14 cellular contexts compared by ENCODE assay signal in genomic region chr21:32094792-32095191, GRCh38.
DNase-seq lines count a peak whose midpoint lies in the region; ATAC-seq and TF ChIP-seq lines count a peak whose summit lies in the region.
"Had no signal": no experiment of that assay in that cellular context is flagged by ENCODE, and none has a peak within 500 bp of the region (broad histone marks: within the 10 kb centered on the region; RNA-seq: fewer than 3 reads in every experiment).

No MANE protein-coding gene starts in this region.

- no peak overlapping the region for H3K4me2 ChIP-seq in HCT116 (ENCODE audit: low read length)

- H3K9me2 ChIP-seq in HCT116 (ENCODE audit: insufficient read depth), result no peaks in the 10 kb centered on the region

- DNase-seq in Daoy (ENCODE audit: low read depth), result peak; percentile 34
- peak; percentile 29 for DNase-seq in HCT116 (ENCODE audit: low read depth, low spot score)
- peak; percentile 9 for DNase-seq in adipocyte (ENCODE audit: low read depth)
- DNase-seq in left colon, result no peak
- no peak for DNase-seq in NCI-H446 treated with DMSO at 0.1 percent for 48 hours (lab: John Stamatoyannopoulos, UW)
- DNase-seq in BE2C, result no peak
- DNase-seq in retina, result no peak
- DNase-seq: activated B cell treated with CpG ODN at 0.5 μM for 24 hours; activated naive CD8-positive, alpha-beta T cell treated with anti-CD3 and anti-CD28 coated beads, Interleukin-2, amount 50 U/mL, for 24 hours; kidney; MV-4-11; NCI-H510A; SIG-M5 had no signal

- H3K9me3 ChIP-seq in HCT116 (ENCODE audit: control insufficient read depth in 1 of 2, insufficient read depth in 1 of 2, low read depth in 1 of 2, low read length in 2 of 2) (no peaks in the 10 kb centered on the region), adipocyte (ENCODE audit: control insufficient read depth, low read length) (no peaks in the 10 kb centered on the region), BE2C (no peaks in the 10 kb centered on the region)

- H3K36me3 ChIP-seq in HCT116 (ENCODE audit: control insufficient read depth in 1 of 2, insufficient read depth in 2 of 2, low read length in 2 of 2) (no peaks in the 10 kb centered on the region), adipocyte (ENCODE audit: control insufficient read depth, insufficient read depth, low read length, severe bottlenecking) (no peaks in the 10 kb centered on the region), BE2C (no peaks in the 10 kb centered on the region)

- H3K27ac ChIP-seq in HCT116 (ENCODE audit: low read depth, low read length), result no peak overlapping the region

- CTCF ChIA-PET in HCT116 (lab: Charles Lee), result interaction anchor here (1.8 kb wide), 1 partner anchor 22 kb away, joined by 6 read pairs; no protein-coding TSS in a partner anchor

- H3K4me3 ChIP-seq in HCT116 (replicated peaks in 1 of 2; ENCODE audit: low read depth in 1 of 2, low read length in 2 of 2), result no peak overlapping the region
- peak overlapping the region; percentile 64 for H3K4me3 ChIP-seq in adipocyte (ENCODE audit: low read length)
- no peak overlapping the region for H3K4me3 ChIP-seq in BE2C (ENCODE audit: low read depth, low read length)
- H3K4me3 ChIP-seq: GM12878 had no signal

- no peak overlapping the region for H2AFZ ChIP-seq in HCT116 (ENCODE audit: low read depth, low read length, poor library complexity, severe bottlenecking)

- H4K20me1 ChIP-seq in HCT116 (ENCODE audit: insufficient read depth), result no peaks in the 10 kb centered on the region

- H3K4me1 ChIP-seq in HCT116 (ENCODE audit: control insufficient read depth in 1 of 2, insufficient read depth in 2 of 2, low read length in 2 of 2) (no peaks in the 10 kb centered on the region), adipocyte (ENCODE audit: control insufficient read depth, insufficient read depth, low read length) (no peaks in the 10 kb centered on the region), BE2C (peaks cover 8% of the 10 kb centered on the region)

- ATAC-seq in HCT116 (peak; percentile 80), left colon (peak; percentile 38)
- ATAC-seq: activated naive CD8-positive, alpha-beta T cell treated with anti-CD3 and anti-CD28 coated beads, Interleukin-2, amount 50 U/mL, for 24 hours; GM12878 had no signal

- intact Hi-C loops in HCT116 (cut with micrococcal nuclease) (no loop called here), left colon (cut with DNase I, micrococcal nuclease) (no loop called here)

- POLR2A ChIA-PET in HCT116 (lab: Charles Lee), result no interaction called here

- TF ChIP-seq CTCF in HCT116 (IDR thresholded peaks at IDR 0.05 in 2 of 3, conservative IDR thresholded peaks at IDR 0.05 in 1 of 3; ENCODE audit: borderline replicate concordance in 1 of 3, insufficient read depth in 1 of 3, low read depth in 2 of 3, low read length in 2 of 3), result no peak
- no peak for TF ChIP-seq CTCF in BE2C (IDR thresholded peaks at IDR 0.05; ENCODE audit: low read depth, low read length)

- peaks cover 4% of the 10 kb centered on the region for H3K27me3 ChIP-seq in HCT116 (ENCODE audit: insufficient read depth, low read length)
- H3K27me3 ChIP-seq in adipocyte (replicated peaks; ENCODE audit: control insufficient read depth, insufficient read depth, low read length), result no peaks in the 10 kb centered on the region
- no peaks in the 10 kb centered on the region for H3K27me3 ChIP-seq in BE2C

- no peak for TF ChIP-seq RAD21 in HCT116 (IDR thresholded peaks at IDR 0.05; ENCODE audit: low read depth)

- no peaks in the 10 kb centered on the region for H3K79me2 ChIP-seq in HCT116 (ENCODE audit: insufficient read depth, low read length)

- no TSS peak for BruUV-seq in HCT116 (replicated peaks; lab: Mats Ljungman, UMichigan)

- no peak overlapping the region for H3K9ac ChIP-seq in HCT116 (ENCODE audit: low read length)
- H3K9ac ChIP-seq in adipocyte (ENCODE audit: low read length), result no peak overlapping the region

- RAD21 ChIA-PET in HCT116 (lab: Charles Lee; ENCODE audit: low non-redundant PET in 1 of 2, low total read pairs in 2 of 2, uncharacterized antibody in 2 of 2, unreplicated experiment in 2 of 2), result no interaction called here

- TF ChIP-seq POLR2A in HCT116 (IDR thresholded peaks at IDR 0.05; ENCODE audit: borderline replicate concordance, extremely low read depth, insufficient read depth, insufficient read length), result no peak

TF ChIP-seq in HCT116, 20 proteins besides CTCF, POLR2A, EP300 and RAD21:
- peak; percentile 43 for TF ChIP-seq ELF1 (IDR thresholded peaks at IDR 0.05; ENCODE audit: borderline replicate concordance, low read depth)
- TF ChIP-seq, protein P1, sequence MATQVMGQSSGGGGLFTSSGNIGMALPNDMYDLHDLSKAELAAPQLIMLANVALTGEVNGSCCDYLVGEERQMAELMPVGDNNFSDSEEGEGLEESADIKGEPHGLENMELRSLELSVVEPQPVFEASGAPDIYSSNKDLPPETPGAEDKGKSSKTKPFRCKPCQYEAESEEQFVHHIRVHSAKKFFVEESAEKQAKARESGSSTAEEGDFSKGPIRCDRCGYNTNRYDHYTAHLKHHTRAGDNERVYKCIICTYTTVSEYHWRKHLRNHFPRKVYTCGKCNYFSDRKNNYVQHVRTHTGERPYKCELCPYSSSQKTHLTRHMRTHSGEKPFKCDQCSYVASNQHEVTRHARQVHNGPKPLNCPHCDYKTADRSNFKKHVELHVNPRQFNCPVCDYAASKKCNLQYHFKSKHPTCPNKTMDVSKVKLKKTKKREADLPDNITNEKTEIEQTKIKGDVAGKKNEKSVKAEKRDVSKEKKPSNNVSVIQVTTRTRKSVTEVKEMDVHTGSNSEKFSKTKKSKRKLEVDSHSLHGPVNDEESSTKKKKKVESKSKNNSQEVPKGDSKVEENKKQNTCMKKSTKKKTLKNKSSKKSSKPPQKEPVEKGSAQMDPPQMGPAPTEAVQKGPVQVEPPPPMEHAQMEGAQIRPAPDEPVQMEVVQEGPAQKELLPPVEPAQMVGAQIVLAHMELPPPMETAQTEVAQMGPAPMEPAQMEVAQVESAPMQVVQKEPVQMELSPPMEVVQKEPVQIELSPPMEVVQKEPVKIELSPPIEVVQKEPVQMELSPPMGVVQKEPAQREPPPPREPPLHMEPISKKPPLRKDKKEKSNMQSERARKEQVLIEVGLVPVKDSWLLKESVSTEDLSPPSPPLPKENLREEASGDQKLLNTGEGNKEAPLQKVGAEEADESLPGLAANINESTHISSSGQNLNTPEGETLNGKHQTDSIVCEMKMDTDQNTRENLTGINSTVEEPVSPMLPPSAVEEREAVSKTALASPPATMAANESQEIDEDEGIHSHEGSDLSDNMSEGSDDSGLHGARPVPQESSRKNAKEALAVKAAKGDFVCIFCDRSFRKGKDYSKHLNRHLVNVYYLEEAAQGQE (IDR thresholded peaks at IDR 0.05; ENCODE audit: low read depth), result no peak

Comparison
In these comparisons a context has a peak if more than half of its experiments do, and no peak if none do; other contexts are left out.
1. DNase-seq: peak in Daoy (single experiment), HCT116 (single experiment) and adipocyte (single experiment); none in left colon (0 of 2), NCI-H446 treated with DMSO at 0.1 percent for 48 hours (single experiment), BE2C (single experiment) and retina (single experiment).